In the genomic region with DNA sequence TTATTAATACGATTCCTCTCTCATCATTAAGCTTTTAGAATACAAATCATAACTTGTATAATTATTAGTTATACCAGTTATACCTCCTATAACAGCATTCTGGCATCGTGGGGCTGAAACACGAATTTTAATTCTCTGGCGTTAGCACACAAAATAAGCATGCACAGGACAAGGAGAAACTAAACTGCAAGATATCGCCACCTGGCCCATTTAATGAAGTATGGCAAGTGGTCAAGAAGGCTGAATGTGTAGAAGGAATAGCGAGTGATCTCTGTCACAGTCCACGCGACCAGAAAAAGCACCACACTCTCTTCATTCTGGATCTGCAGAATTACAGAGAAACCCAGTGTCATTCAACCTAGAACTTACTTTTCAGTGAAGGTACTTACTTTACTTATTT, we compare ENCODE assay signal across 9 cellular contexts. TPM values are rescaled to one million over a fixed set of nuclear protein-coding genes. Genes with fewer than 3 reads are reported as not detected.
DNase-seq lines count a peak whose midpoint lies in the region; FAIRE-seq and TF ChIP-seq lines count a peak whose summit lies in the region.
"Had no signal": no experiment of that assay in that cellular context is flagged by ENCODE, and none has a peak within 500 bp of the region (broad histone marks: within the 10 kb centered on the region; RNA-seq: fewer than 3 reads in every experiment).

No MANE protein-coding gene starts in this region.

- no peaks in the 10 kb centered on the region for H3K36me3 Mint-ChIP-seq in CD8-positive, alpha-beta memory T cell
- H3K36me3 Mint-ChIP-seq in glutamatergic neuron (ENCODE audit: unreplicated experiment): no peaks in the 10 kb centered on the region

- TF ChIP-seq EP300 in SK-N-SH (IDR thresholded peaks at IDR 0.05; ENCODE audit: borderline replicate concordance in 1 of 2, low read depth in 1 of 2, low read length in 1 of 2): no peak

- H3K27ac Mint-ChIP-seq in CD8-positive, alpha-beta memory T cell: no peak overlapping the region
- no peak overlapping the region for H3K27ac Mint-ChIP-seq in glutamatergic neuron (ENCODE audit: unreplicated experiment)

- H3K36me3 ChIP-seq in SK-N-SH (replicated peaks in 1 of 2; ENCODE audit: control insufficient read depth in 1 of 2, insufficient read depth in 2 of 2, low read length in 1 of 2): peaks cover 2 to 21% of the 10 kb centered on the region in 2 experiments
- H3K36me3 ChIP-seq in CD8-positive, alpha-beta memory T cell (ENCODE audit: insufficient read depth, low read length): no peaks in the 10 kb centered on the region

- H3F3A ChIP-seq in SK-N-SH (replicated peaks; ENCODE audit: insufficient read depth): no peaks in the 10 kb centered on the region

- DNase-seq in CD1c-positive myeloid dendritic cell (ENCODE audit: extremely low spot score) (peak; percentile 42), H54 (ENCODE audit: insufficient read length, low spot score) (no peak), SK-N-SH (peak; percentile 13), iPS-NIHi11 (ENCODE audit: low spot score) (peak; percentile 16), glutamatergic neuron (no peak), cerebellar nuclear complex (lab: John Stamatoyannopoulos, UW) (no peak)
- DNase-seq in CD8-positive, alpha-beta memory T cell: no peak
- no peak for DNase-seq in activated naive CD4-positive, alpha-beta T cell treated with Interleukin-2 at 50 U/mL for 16 hours

- no peaks in the 10 kb centered on the region for H3K27me3 ChIP-seq in SK-N-SH (ENCODE audit: insufficient read depth)
- H3K27me3 ChIP-seq in CD8-positive, alpha-beta memory T cell (ENCODE audit: insufficient read depth, low read length, poor library complexity, severe bottlenecking): no peaks in the 10 kb centered on the region

- POLR2A ChIA-PET in SK-N-SH (lab: Yijun Ruan, JAX): no interaction called here
- POLR2A ChIA-PET in CD8-positive, alpha-beta memory T cell (lab: Charles Lee): no interaction called here

- H3K79me2 ChIP-seq in SK-N-SH (ENCODE audit: insufficient read depth): peaks cover 6% of the 10 kb centered on the region; the same call in 1 of the 2 replicates

- H3K4me3 Mint-ChIP-seq in CD8-positive, alpha-beta memory T cell: no peak overlapping the region
- H3K4me3 Mint-ChIP-seq in glutamatergic neuron (ENCODE audit: unreplicated experiment): no peak overlapping the region

- H3K4me2 ChIP-seq in SK-N-SH: no peak overlapping the region

- no peak for TF ChIP-seq POLR2A in H54 (IDR thresholded peaks at IDR 0.05; ENCODE audit: low read depth, low read length)

- TF ChIP-seq CTCF in SK-N-SH (IDR thresholded peaks at IDR 0.05): peak; percentile 49
- no peak for TF ChIP-seq CTCF in glutamatergic neuron (IDR thresholded peaks at IDR 0.05; ENCODE audit: partially characterized antibody, unreplicated experiment)

- H4K20me1 ChIP-seq in SK-N-SH (ENCODE audit: insufficient read depth): no peaks in the 10 kb centered on the region

- peaks cover 5 to 7% of the 10 kb centered on the region in 2 donors for H3K27me3 Mint-ChIP-seq in CD8-positive, alpha-beta memory T cell
- H3K27me3 Mint-ChIP-seq in glutamatergic neuron (ENCODE audit: unreplicated experiment): no peaks in the 10 kb centered on the region

- no peak overlapping the region for H3K9ac ChIP-seq in SK-N-SH

- no peak overlapping the region for H2AFZ ChIP-seq in SK-N-SH (ENCODE audit: low read depth)

- no peaks in the 10 kb centered on the region for H3K9me2 ChIP-seq in SK-N-SH

- no peaks in the 10 kb centered on the region for H3K4me1 ChIP-seq in SK-N-SH (ENCODE audit: control insufficient read depth in 1 of 2, insufficient read depth in 2 of 2, low read depth in 1 of 2, low read length in 1 of 2)
- no peaks in the 10 kb centered on the region for H3K4me1 ChIP-seq in CD8-positive, alpha-beta memory T cell (ENCODE audit: insufficient read depth, low read length)

- H3K9me3 Mint-ChIP-seq in CD8-positive, alpha-beta memory T cell: no peaks in the 10 kb centered on the region
- no peaks in the 10 kb centered on the region for H3K9me3 Mint-ChIP-seq in glutamatergic neuron (ENCODE audit: unreplicated experiment)

- no peaks in the 10 kb centered on the region for H3K4me1 Mint-ChIP-seq in CD8-positive, alpha-beta memory T cell
- no peaks in the 10 kb centered on the region for H3K4me1 Mint-ChIP-seq in glutamatergic neuron (ENCODE audit: low read depth, unreplicated experiment)

- H3K9me3 ChIP-seq in SK-N-SH: no peaks in the 10 kb centered on the region
- no peaks in the 10 kb centered on the region for H3K9me3 ChIP-seq in CD8-positive, alpha-beta memory T cell (ENCODE audit: low read length)

- no peak overlapping the region for H3K4me3 ChIP-seq in SK-N-SH (ENCODE audit: low read depth in 2 of 2, low read length in 1 of 2)
- H3K4me3 ChIP-seq in CD8-positive, alpha-beta memory T cell (ENCODE audit: low read length): no peak overlapping the region

- 91% methylated on average over 8 of the region's 8 CpGs for WGBS in SK-N-SH (ENCODE audit: low lambda C conversion rate)

- TF ChIP-seq RAD21 in SK-N-SH (IDR thresholded peaks at IDR 0.05; ENCODE audit: low read length): peak; percentile 48

- peak; percentile 80 for FAIRE-seq in H54 (lab: Jason Lieb, UNC)
- FAIRE-seq: colon had no signal

- CTCF ChIA-PET in SK-N-SH (lab: Yijun Ruan, JAX): no interaction called here
- CTCF ChIA-PET in CD8-positive, alpha-beta memory T cell (lab: Charles Lee): no interaction called here

- no peak overlapping the region for H3K27ac ChIP-seq in SK-N-SH (ENCODE audit: low read depth in 2 of 2, low read length in 1 of 2)
- no peak overlapping the region for H3K27ac ChIP-seq in CD8-positive, alpha-beta memory T cell (ENCODE audit: low read depth, low read length)

TF ChIP-seq in SK-N-SH, 30 proteins besides CTCF, POLR2A, EP300 and RAD21:
- TF ChIP-seq SMC3 (IDR thresholded peaks at IDR 0.05; ENCODE audit: low read depth, low read length): peak; percentile 56
- TF ChIP-seq, protein P1, sequence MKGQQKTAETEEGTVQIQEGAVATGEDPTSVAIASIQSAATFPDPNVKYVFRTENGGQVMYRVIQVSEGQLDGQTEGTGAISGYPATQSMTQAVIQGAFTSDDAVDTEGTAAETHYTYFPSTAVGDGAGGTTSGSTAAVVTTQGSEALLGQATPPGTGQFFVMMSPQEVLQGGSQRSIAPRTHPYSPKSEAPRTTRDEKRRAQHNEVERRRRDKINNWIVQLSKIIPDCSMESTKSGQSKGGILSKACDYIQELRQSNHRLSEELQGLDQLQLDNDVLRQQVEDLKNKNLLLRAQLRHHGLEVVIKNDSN (IDR thresholded peaks at IDR 0.05; ENCODE audit: borderline replicate concordance, low read depth): no peak

RNA-seq across cellular contexts. Expression of gene HACD1, which starts 18.1 kb away (rescaled TPM):
- 23.9 and 31.7 TPM in 2 replicates for polyA plus RNA-seq in SK-N-SH (2012; rRNA removed)
- polyA plus RNA-seq in SK-N-SH (2012; cell fraction: cytosol; rRNA removed): 31.7 and 47.3 TPM in 2 replicates
- 21.4 and 30.2 TPM in 2 replicates for polyA plus RNA-seq in SK-N-SH (2012; cell fraction: nucleus; rRNA removed)
- 1 to 10 TPM; 1.9 to 2.2 TPM for total RNA-seq in CD8-positive, alpha-beta memory T cell
- polyA plus RNA-seq in CD8-positive, alpha-beta memory T cell: 1.1 TPM
- total RNA-seq in glutamatergic neuron (ENCODE audit: unreplicated experiment): 5.4 TPM

RNA-seq across cellular contexts. Expression of gene STAM, which starts 44.9 kb away (rescaled TPM):
- polyA plus RNA-seq in SK-N-SH (2012; rRNA removed): 19.1 and 23.9 TPM in 2 replicates
- polyA plus RNA-seq in SK-N-SH (2012; cell fraction: cytosol; rRNA removed): 19.9 and 21.8 TPM in 2 replicates
- 16.4 and 22.2 TPM in 2 replicates for polyA plus RNA-seq in SK-N-SH (2012; cell fraction: nucleus; rRNA removed)
- 10 to 100 TPM; 18.5 to 22.3 TPM for total RNA-seq in CD8-positive, alpha-beta memory T cell
- polyA plus RNA-seq in CD8-positive, alpha-beta memory T cell: 7.8 TPM
- 81.0 TPM for total RNA-seq in glutamatergic neuron (ENCODE audit: unreplicated experiment)

Comparison
In these comparisons a context has a peak if more than half of its experiments do, and no peak if none do; other contexts are left out.
1. DNase-seq: peak in CD1c-positive myeloid dendritic cell (single experiment), SK-N-SH (single experiment) and iPS-NIHi11 (single experiment); none in H54 (single experiment), CD8-positive, alpha-beta memory T cell (0 of 5), activated naive CD4-positive, alpha-beta T cell treated with Interleukin-2 at 50 U/mL for 16 hours (single experiment), glutamatergic neuron (single experiment) and cerebellar nuclear complex (0 of 2).